ENCODE assay signal across 1 cellular context in genomic region chr12:124466200-124467128, GRCh38.
TF ChIP-seq lines count a peak whose summit lies in the region.

No MANE protein-coding gene starts in this region.

TF ChIP-seq in K562, 482 proteins besides CTCF, POLR2A, EP300 and RAD21 (continued from another document):
- TF ChIP-seq MNT (conservative IDR thresholded peaks at IDR 0.05) (no peak), NKRF (IDR thresholded peaks at IDR 0.05; ENCODE audit: borderline replicate concordance) (no peak), POU5F1 (IDR thresholded peaks at IDR 0.05; ENCODE audit: borderline replicate concordance, low read depth, low read length, partially characterized antibody) (no peak), ZHX1 (conservative IDR thresholded peaks at IDR 0.05; ENCODE audit: low read length) (no peak), ARNT (IDR thresholded peaks at IDR 0.05) (no peak), FOXM1 (IDR thresholded peaks at IDR 0.05; ENCODE audit: low read depth) (no peak), FOXM1 (CRISPR knock-in tag; IDR thresholded peaks at IDR 0.05; ENCODE audit: low read depth) (no peak), STAG1 (CRISPR knock-in tag; IDR thresholded peaks at IDR 0.05; ENCODE audit: borderline replicate concordance) (no peak), GABPB2 (CRISPR knock-in tag; conservative IDR thresholded peaks at IDR 0.05) (no peak), ZBTB2 (IDR thresholded peaks at IDR 0.05) (no peak), ZNF263 (CRISPR knock-in tag; IDR thresholded peaks at IDR 0.05; ENCODE audit: borderline replicate concordance) (peak; percentile 86), NR4A1 (CRISPR knock-in tag; IDR thresholded peaks at IDR 0.05) (no peak), NR4A1 (tag; IDR thresholded peaks at IDR 0.05) (no peak), KLF16 (IDR thresholded peaks at IDR 0.05) (no peak), ZNF512 (tag; IDR thresholded peaks at IDR 0.05) (no peak), SMARCE1 (IDR thresholded peaks at IDR 0.05) (no peak), PRDM10 (IDR thresholded peaks at IDR 0.05; ENCODE audit: partially characterized antibody) (no peak), ZBTB8A (IDR thresholded peaks at IDR 0.05; ENCODE audit: partially characterized antibody) (no peak), ZBTB7A (IDR thresholded peaks at IDR 0.05; ENCODE audit: borderline replicate concordance, control insufficient read depth, low read depth, low read length) (peak; percentile 49; the same call in 1 of the 2 replicates), CHCHD3 (CRISPR knock-in tag; IDR thresholded peaks at IDR 0.05) (no peak), CBX1 (IDR thresholded peaks at IDR 0.05; ENCODE audit: low read depth) (no peak), MYBL2 (IDR thresholded peaks at IDR 0.05; ENCODE audit: low read depth) (no peak), MYBL2 (CRISPR knock-in tag; IDR thresholded peaks at IDR 0.05; ENCODE audit: borderline replicate concordance) (no peak), JUN (IDR thresholded peaks at IDR 0.05; ENCODE audit: borderline replicate concordance, low read depth, low read length) (no peak), JUN (CRISPR knock-in tag; IDR thresholded peaks at IDR 0.05; ENCODE audit: borderline replicate concordance) (no peak), ZBTB33 (CRISPR knock-in tag; IDR thresholded peaks at IDR 0.05) (peak; percentile 35; the same call in 1 of the 2 replicates), BHLHE40 (IDR thresholded peaks at IDR 0.05; ENCODE audit: low read length) (no peak), GABPB1 (CRISPR knock-in tag; IDR thresholded peaks at IDR 0.05) (0 out of 2 replicates have a peak, but pooled peaks have one; percentile 17)
